In the genomic region with DNA sequence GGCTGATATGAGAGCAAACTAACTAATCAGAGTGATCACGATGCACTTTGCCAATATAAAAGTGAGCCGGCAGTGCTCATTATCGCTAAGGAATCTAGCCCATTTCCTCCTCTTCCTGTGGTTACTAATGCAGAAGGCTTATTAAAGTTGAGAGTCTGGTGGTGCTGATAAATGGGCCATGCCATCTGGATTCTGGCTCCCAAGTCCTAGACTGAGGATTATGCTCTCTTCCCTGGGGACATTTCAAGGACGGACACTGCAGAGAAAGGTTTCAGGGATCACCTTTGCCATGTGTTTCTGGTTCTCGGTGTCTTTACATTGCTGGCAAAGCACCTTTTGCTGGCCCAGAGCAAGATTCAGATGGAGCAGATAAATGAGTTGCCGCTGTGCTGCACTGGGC, we compare ENCODE assay signal across 16 cellular contexts.
A peak's percentile ranks its signal among the peaks of the same experiment; 100 is the strongest.
DNase-seq lines count a peak whose midpoint lies in the region; ATAC-seq, FAIRE-seq and TF ChIP-seq lines count a peak whose summit lies in the region.
"Had no signal": no experiment of that assay in that cellular context is flagged by ENCODE, and none has a peak within 500 bp of the region (broad histone marks: within the 10 kb centered on the region; RNA-seq: fewer than 3 reads in every experiment).

No MANE protein-coding gene starts in this region.

- H3K9ac ChIP-seq in PC-3 (ENCODE audit: low read length): no peak overlapping the region
- H3K9ac ChIP-seq in GM23248: no peak overlapping the region
- H3K9ac ChIP-seq: BLaER1 had no signal

- intact Hi-C loops in PC-3 (cut with micrococcal nuclease): no loop called here

- no peak overlapping the region for H2AFZ ChIP-seq in PC-3 (ENCODE audit: low read length)
- H2AFZ ChIP-seq in GM23248: no peak overlapping the region

- peak; percentile 35 for FAIRE-seq in D721Med (lab: Jason Lieb, UNC)
- FAIRE-seq: pancreas had no signal

- peaks cover 37% of the 10 kb centered on the region for H3K4me1 Mint-ChIP-seq in nephron progenitor cell

- no peak overlapping the region for H3K4me3 Mint-ChIP-seq in nephron progenitor cell
- H3K4me3 Mint-ChIP-seq: stimulated activated naive B cell treated with anti-CD40 and anti-IgM and Interleukin-4, amounts not matched to agents 10 μg/mL and 1 μg/mL and 100 μg/mL, for 72 hours had no signal

- H3K79me2 ChIP-seq in PC-3 (ENCODE audit: low read length) (no peaks in the 10 kb centered on the region), GM23248 (ENCODE audit: insufficient read depth) (no peaks in the 10 kb centered on the region)

- H4K20me1 ChIP-seq in PC-3 (ENCODE audit: low read length) (no peaks in the 10 kb centered on the region), GM23248 (ENCODE audit: insufficient read depth) (no peaks in the 10 kb centered on the region)
- H4K20me1 ChIP-seq: BLaER1 had no signal

- H3K9me3 ChIP-seq in PC-3 (ENCODE audit: low read length) (no peaks in the 10 kb centered on the region), GM23248 (ENCODE audit: low read depth) (no peaks in the 10 kb centered on the region)
- H3K9me3 ChIP-seq: BLaER1, MG63, pancreas had no signal

- no peak overlapping the region for H3K27ac ChIP-seq in PC-3 (ENCODE audit: low read length)
- peak overlapping the region in 1 of 2 donors; percentile 82 for H3K27ac ChIP-seq in coronary artery
- no peak overlapping the region for H3K27ac ChIP-seq in GM23248
- H3K27ac ChIP-seq: BLaER1, pancreas, RWPE1 had no signal

- in situ Hi-C loops in GM23248 (cut with MboI): no loop called here
- in situ Hi-C loops in GM13976 (cut with MboI; ENCODE audit: low sequenced_read_pairs, unreplicated experiment): no loop called here

- DNase-seq in D721Med (ENCODE audit: insufficient read length, low spot score) (no peak), PC-3 (peak; percentile 10), coronary artery (ENCODE audit: low spot score) (peak; percentile 19), nephron progenitor cell (no peak), mucosa of gallbladder (ENCODE audit: low spot score) (no peak), GM23248 (no peak), GM13976 (ENCODE audit: low spot score) (no peak)
- DNase-seq: activated CD8-positive, alpha-beta memory T cell treated with anti-CD3 and anti-CD28 coated beads, Interleukin-2, amount 50 U/mL, for 48 hours; effector CD4-positive, alpha-beta T cell; head of caudate nucleus; MG63; pancreas; stimulated activated naive B cell treated with anti-CD40 and anti-IgM and Interleukin-4, amounts not matched to agents 10 μg/mL and 1 μg/mL and 100 μg/mL, for 72 hours had no signal

- CTCF ChIA-PET in PC-3 (lab: Charles Lee): interaction anchor here (0.7 kb wide), 1 partner anchor 494 kb away, joined by 3 read pairs; no protein-coding TSS in a partner anchor

- H3K4me1 ChIP-seq in PC-3 (ENCODE audit: insufficient read depth, low read length) (no peaks in the 10 kb centered on the region; the same call in 1 of the 2 replicates), GM23248 (ENCODE audit: insufficient read depth) (peaks cover 9% of the 10 kb centered on the region)
- H3K4me1 ChIP-seq: BLaER1, pancreas had no signal

- H3K27ac Mint-ChIP-seq in nephron progenitor cell: peak overlapping the region; percentile 25
- H3K27ac Mint-ChIP-seq: stimulated activated naive B cell treated with anti-CD40 and anti-IgM and Interleukin-4, amounts not matched to agents 10 μg/mL and 1 μg/mL and 100 μg/mL, for 72 hours had no signal

- H3K9me3 Mint-ChIP-seq in nephron progenitor cell: peaks cover 52% of the 10 kb centered on the region

- ATAC-seq in PC-3: peak; percentile 59; the same call in 1 of the 2 replicates
- ATAC-seq in GM19324 (IDR thresholded peaks at IDR 0.05; ENCODE audit: low FRiP score, unreplicated experiment): no peak
- ATAC-seq: pancreas; stimulated activated naive B cell treated with anti-CD40 and anti-IgM and Interleukin-4, amounts not matched to agents 10 μg/mL and 1 μg/mL and 100 μg/mL, for 72 hours had no signal

- H3K27me3 ChIP-seq in PC-3 (ENCODE audit: low read length): no peaks in the 10 kb centered on the region
- H3K27me3 ChIP-seq in GM23248 (replicated peaks; ENCODE audit: insufficient read depth): no peaks in the 10 kb centered on the region
- H3K27me3 ChIP-seq: MG63 had no signal

- no peaks in the 10 kb centered on the region for H3F3A ChIP-seq in PC-3 (ENCODE audit: low read length, unreplicated experiment)
- no peaks in the 10 kb centered on the region for H3F3A ChIP-seq in GM23248 (ENCODE audit: insufficient read depth)

- BruUV-seq in PC-3 (replicated peaks; lab: Mats Ljungman, UMichigan): no TSS peak

- H3K36me3 Mint-ChIP-seq in nephron progenitor cell (ENCODE audit: low read depth): peaks cover 3% of the 10 kb centered on the region
- H3K36me3 Mint-ChIP-seq: stimulated activated naive B cell treated with anti-CD40 and anti-IgM and Interleukin-4, amounts not matched to agents 10 μg/mL and 1 μg/mL and 100 μg/mL, for 72 hours had no signal

- 92 to 98% methylated on average over 6 of the region's 6 CpGs for WGBS in GM23248 (ENCODE audit: low coverage in 1 of 2, low lambda C conversion rate in 2 of 2, missing lambda C conversion rate in 2 of 2), 2 experiments

- H3K27me3 Mint-ChIP-seq in nephron progenitor cell (ENCODE audit: low read depth, poor library complexity): peaks cover 5% of the 10 kb centered on the region

- H3K4me3 ChIP-seq in PC-3 (ENCODE audit: low read length) (no peak overlapping the region), coronary artery (no peak overlapping the region), GM23248 (no peak overlapping the region)
- H3K4me3 ChIP-seq: BLaER1, MG63, pancreas had no signal

- no peak overlapping the region for H3K4me2 ChIP-seq in PC-3 (ENCODE audit: low read length)
- H3K4me2 ChIP-seq in GM23248 (ENCODE audit: unreplicated experiment): no peak overlapping the region
- H3K4me2 ChIP-seq: BLaER1 had no signal

- no peak for TF ChIP-seq CTCF in D721Med (IDR thresholded peaks at IDR 0.05; ENCODE audit: insufficient read depth, missing control alignments)
- no peak for TF ChIP-seq CTCF in PC-3 (conservative IDR thresholded peaks at IDR 0.05; ENCODE audit: low read depth, low read length)
- no peak for TF ChIP-seq CTCF in coronary artery (IDR thresholded peaks at IDR 0.05)
- no peak for TF ChIP-seq CTCF in nephron progenitor cell (IDR thresholded peaks at IDR 0.05)
- TF ChIP-seq CTCF in GM13976 (IDR thresholded peaks at IDR 0.05; ENCODE audit: borderline replicate concordance, control extremely low read depth, extremely low read depth, insufficient read depth, missing control alignments): no peak

- H3K9me2 ChIP-seq in PC-3 (replicated peaks; ENCODE audit: low read length) (no peaks in the 10 kb centered on the region), GM23248 (ENCODE audit: insufficient read depth) (no peaks in the 10 kb centered on the region)

- POLR2A ChIA-PET in PC-3 (lab: Charles Lee; ENCODE audit: unreplicated experiment): no interaction called here

- H3K36me3 ChIP-seq in PC-3 (ENCODE audit: low read depth, low read length) (no peaks in the 10 kb centered on the region), GM23248 (ENCODE audit: low read depth) (no peaks in the 10 kb centered on the region)
- H3K36me3 ChIP-seq: BLaER1, MG63, pancreas had no signal

Comparison
In these comparisons a context has a peak if more than half of its experiments do, and no peak if none do; other contexts are left out.
1. DNase-seq: peak in PC-3 (single experiment) and coronary artery (single experiment); none in D721Med (single experiment), nephron progenitor cell (single experiment), mucosa of gallbladder (single experiment), GM23248 (single experiment) and GM13976 (single experiment).